Comparison of ENCODE assay signal across 8 cellular contexts in genomic region chr17:49677134-49677932, GRCh38. TPM values are rescaled to one million over a fixed set of nuclear protein-coding genes. Genes with fewer than 3 reads are reported as not detected.
A peak's percentile ranks its signal among the peaks of the same experiment; 100 is the strongest.
DNase-seq lines count a peak whose midpoint lies in the region; ATAC-seq and TF ChIP-seq lines count a peak whose summit lies in the region.

No MANE protein-coding gene starts in this region.

- TF ChIP-seq POLR2A in prostate gland (IDR thresholded peaks at IDR 0.05) = no peak

- peak overlapping the region; percentile 90 for H3K4me3 Mint-ChIP-seq in T-helper 1 cell treated with Interleukin-12 subunit alpha and Interleukin-12 subunit beta and Interleukin-4 antibody, amounts not matched to agents 30 μg/mL and 1 μg/mL, for 36 hours

- H3K27me3 ChIP-seq in right atrium auricular region (no peaks in the 10 kb centered on the region), prostate gland (replicated peaks; ENCODE audit: insufficient read depth) (no peaks in the 10 kb centered on the region)

- peaks cover 0 to 45% of the 10 kb centered on the region in 2 donors for H3K4me1 ChIP-seq in right atrium auricular region
- peaks cover 11% of the 10 kb centered on the region for H3K4me1 ChIP-seq in prostate gland (replicated peaks)

- H3K4me3 ChIP-seq in right atrium auricular region (peak overlapping the region; percentile 73 to 78), prostate gland (peak overlapping the region; percentile 59 to 77)

- intact Hi-C loops in prostate gland (cut with DNase I) = loop anchor here (2.0 to 5.0 kb wide), 2 partner anchors 13 to 35 kb away; no protein-coding TSS in a partner anchor

- H3K27ac Mint-ChIP-seq in T-helper 1 cell treated with Interleukin-12 subunit alpha and Interleukin-12 subunit beta and Interleukin-4 antibody, amounts not matched to agents 30 μg/mL and 1 μg/mL, for 36 hours = peak overlapping the region; percentile 96

- H3K9me3 ChIP-seq in right atrium auricular region = no peaks in the 10 kb centered on the region
- H3K9me3 ChIP-seq in prostate gland = no peaks in the 10 kb centered on the region

- H3K36me3 ChIP-seq in right atrium auricular region = no peaks in the 10 kb centered on the region
- no peaks in the 10 kb centered on the region for H3K36me3 ChIP-seq in prostate gland

- H3K27ac ChIP-seq in right atrium auricular region (peak overlapping the region; percentile 99), prostate gland (peak overlapping the region; percentile 96 to 99)

- peaks cover 7% of the 10 kb centered on the region for H3K27me3 Mint-ChIP-seq in T-helper 1 cell treated with Interleukin-12 subunit alpha and Interleukin-12 subunit beta and Interleukin-4 antibody, amounts not matched to agents 30 μg/mL and 1 μg/mL, for 36 hours (ENCODE audit: low read depth)

- DNase-seq in GM04504 (ENCODE audit: low read depth) (peak; percentile 86), NCI-H1694 (lab: John Stamatoyannopoulos, UW) (peak; percentile 89), amygdala (lab: John Stamatoyannopoulos, UW) (peak; percentile 30 to 95 (median 86)), right atrium auricular region (ENCODE audit: low spot score) (peak; percentile 96), prostate gland (ENCODE audit: low spot score) (peak; percentile 94), ureter (ENCODE audit: low spot score) (peak; percentile 96)

- TF ChIP-seq CTCF in right atrium auricular region (IDR thresholded peaks at IDR 0.05) = peak in 1 of 2 donors; percentile 33
- TF ChIP-seq CTCF in prostate gland (IDR thresholded peaks at IDR 0.05) = peak in 2 of 4 experiments; percentile 17 to 20

- peaks cover 37% of the 10 kb centered on the region for H3K4me1 Mint-ChIP-seq in T-helper 1 cell treated with Interleukin-12 subunit alpha and Interleukin-12 subunit beta and Interleukin-4 antibody, amounts not matched to agents 30 μg/mL and 1 μg/mL, for 36 hours (ENCODE audit: low read depth)

- 1% methylated on average over 34 of the region's 34 CpGs for WGBS in prostate gland

- peak; percentile 52 for ATAC-seq in HG02678 (IDR thresholded peaks at IDR 0.05; ENCODE audit: unreplicated experiment)

- peaks cover 14% of the 10 kb centered on the region for H3K36me3 Mint-ChIP-seq in T-helper 1 cell treated with Interleukin-12 subunit alpha and Interleukin-12 subunit beta and Interleukin-4 antibody, amounts not matched to agents 30 μg/mL and 1 μg/mL, for 36 hours (ENCODE audit: low read depth)

- no peaks in the 10 kb centered on the region for H3K9me3 Mint-ChIP-seq in T-helper 1 cell treated with Interleukin-12 subunit alpha and Interleukin-12 subunit beta and Interleukin-4 antibody, amounts not matched to agents 30 μg/mL and 1 μg/mL, for 36 hours

RNA-seq across cellular contexts. Expression of gene SPOP, which starts 0.6 kb away (rescaled TPM):
- total RNA-seq in right atrium auricular region = 10 to 100 TPM; 40.9 to 71.8 TPM
- total RNA-seq in prostate gland = 10 to 100 TPM; 80.8 to 93.0 TPM
- 107 TPM for total RNA-seq in ureter

RNA-seq across cellular contexts. Expression of gene SLC35B1, which starts 30.4 kb away (rescaled TPM):
- total RNA-seq in right atrium auricular region (10 to 100 TPM; 54.1 to 83.6 TPM), prostate gland (10 to 100 TPM; 31.0 to 81.0 TPM), ureter (55.5 TPM)

Comparison
In these comparisons a context has a peak if more than half of its experiments do, and no peak if none do; other contexts are left out.
1. Peak in every context shown above with its lines: DNase-seq, ATAC-seq, H3K4me3 ChIP-seq and H3K27ac ChIP-seq.